Comparison of ENCODE assay signal across 1 cellular context in the genomic region with DNA sequence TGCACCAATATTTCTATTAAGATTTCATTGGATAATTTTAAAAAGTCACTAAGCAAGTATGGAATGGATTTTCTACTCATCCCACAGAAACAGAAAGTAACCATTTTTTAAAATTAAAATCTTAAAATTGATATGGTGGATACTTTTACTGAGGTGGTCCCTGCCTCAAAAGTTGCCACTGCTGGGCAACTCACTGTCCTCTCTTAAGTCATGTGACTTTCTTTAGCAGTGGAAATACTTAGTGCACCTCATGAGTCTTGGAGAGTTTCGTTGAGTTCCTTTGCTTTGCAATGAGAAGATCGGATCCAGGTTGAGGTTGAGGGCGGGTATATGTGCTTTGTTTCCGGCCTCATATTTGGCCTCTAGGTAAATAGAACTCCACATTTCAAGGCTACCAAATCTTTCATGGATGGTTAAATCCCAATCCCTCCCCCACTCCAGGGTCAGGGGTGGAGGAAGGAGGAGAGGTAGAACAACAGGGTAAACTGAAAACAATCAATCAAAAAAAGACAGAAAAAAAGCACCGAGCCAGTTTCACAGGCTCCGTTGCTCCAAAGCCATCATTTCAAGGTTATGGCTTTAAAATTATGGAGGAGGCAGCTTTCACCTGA.
TF ChIP-seq lines count a peak whose summit lies in the region.

No MANE protein-coding gene starts in this region.

TF ChIP-seq in K562, 482 proteins besides CTCF, POLR2A, EP300 and RAD21 (continued from another document):
- TF ChIP-seq, protein P1, sequence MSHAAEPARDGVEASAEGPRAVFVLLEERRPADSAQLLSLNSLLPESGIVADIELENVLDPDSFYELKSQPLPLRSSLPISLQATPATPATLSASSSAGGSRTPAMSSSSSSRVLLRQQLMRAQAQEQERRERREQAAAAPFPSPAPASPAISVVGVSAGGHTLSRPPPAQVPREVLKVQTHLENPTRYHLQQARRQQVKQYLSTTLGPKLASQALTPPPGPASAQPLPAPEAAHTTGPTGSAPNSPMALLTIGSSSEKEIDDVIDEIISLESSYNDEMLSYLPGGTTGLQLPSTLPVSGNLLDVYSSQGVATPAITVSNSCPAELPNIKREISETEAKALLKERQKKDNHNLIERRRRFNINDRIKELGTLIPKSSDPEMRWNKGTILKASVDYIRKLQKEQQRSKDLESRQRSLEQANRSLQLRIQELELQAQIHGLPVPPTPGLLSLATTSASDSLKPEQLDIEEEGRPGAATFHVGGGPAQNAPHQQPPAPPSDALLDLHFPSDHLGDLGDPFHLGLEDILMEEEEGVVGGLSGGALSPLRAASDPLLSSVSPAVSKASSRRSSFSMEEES (CRISPR knock-in tag; IDR thresholded peaks at IDR 0.05): peak; percentile 95
- TF ChIP-seq, protein P2, sequence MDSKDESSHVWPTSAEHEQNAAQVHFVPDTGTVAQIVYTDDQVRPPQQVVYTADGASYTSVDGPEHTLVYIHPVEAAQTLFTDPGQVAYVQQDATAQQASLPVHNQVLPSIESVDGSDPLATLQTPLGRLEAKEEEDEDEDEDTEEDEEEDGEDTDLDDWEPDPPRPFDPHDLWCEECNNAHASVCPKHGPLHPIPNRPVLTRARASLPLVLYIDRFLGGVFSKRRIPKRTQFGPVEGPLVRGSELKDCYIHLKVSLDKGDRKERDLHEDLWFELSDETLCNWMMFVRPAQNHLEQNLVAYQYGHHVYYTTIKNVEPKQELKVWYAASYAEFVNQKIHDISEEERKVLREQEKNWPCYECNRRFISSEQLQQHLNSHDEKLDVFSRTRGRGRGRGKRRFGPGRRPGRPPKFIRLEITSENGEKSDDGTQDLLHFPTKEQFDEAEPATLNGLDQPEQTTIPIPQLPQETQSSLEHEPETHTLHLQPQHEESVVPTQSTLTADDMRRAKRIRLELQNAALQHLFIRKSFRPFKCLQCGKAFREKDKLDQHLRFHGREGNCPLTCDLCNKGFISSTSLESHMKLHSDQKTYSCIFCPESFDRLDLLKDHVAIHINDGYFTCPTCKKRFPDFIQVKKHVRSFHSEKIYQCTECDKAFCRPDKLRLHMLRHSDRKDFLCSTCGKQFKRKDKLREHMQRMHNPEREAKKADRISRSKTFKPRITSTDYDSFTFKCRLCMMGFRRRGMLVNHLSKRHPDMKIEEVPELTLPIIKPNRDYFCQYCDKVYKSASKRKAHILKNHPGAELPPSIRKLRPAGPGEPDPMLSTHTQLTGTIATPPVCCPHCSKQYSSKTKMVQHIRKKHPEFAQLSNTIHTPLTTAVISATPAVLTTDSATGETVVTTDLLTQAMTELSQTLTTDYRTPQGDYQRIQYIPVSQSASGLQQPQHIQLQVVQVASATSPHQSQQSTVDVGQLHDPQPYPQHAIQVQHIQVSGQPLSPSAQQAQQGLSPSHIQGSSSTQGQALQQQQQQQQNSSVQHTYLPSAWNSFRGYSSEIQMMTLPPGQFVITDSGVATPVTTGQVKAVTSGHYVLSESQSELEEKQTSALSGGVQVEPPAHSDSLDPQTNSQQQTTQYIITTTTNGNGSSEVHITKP (IDR thresholded peaks at IDR 0.05; ENCODE audit: partially characterized antibody): peak; percentile 4
- TF ChIP-seq ZNF316 (IDR thresholded peaks at IDR 0.05): no peak
- TF ChIP-seq, protein P3, sequence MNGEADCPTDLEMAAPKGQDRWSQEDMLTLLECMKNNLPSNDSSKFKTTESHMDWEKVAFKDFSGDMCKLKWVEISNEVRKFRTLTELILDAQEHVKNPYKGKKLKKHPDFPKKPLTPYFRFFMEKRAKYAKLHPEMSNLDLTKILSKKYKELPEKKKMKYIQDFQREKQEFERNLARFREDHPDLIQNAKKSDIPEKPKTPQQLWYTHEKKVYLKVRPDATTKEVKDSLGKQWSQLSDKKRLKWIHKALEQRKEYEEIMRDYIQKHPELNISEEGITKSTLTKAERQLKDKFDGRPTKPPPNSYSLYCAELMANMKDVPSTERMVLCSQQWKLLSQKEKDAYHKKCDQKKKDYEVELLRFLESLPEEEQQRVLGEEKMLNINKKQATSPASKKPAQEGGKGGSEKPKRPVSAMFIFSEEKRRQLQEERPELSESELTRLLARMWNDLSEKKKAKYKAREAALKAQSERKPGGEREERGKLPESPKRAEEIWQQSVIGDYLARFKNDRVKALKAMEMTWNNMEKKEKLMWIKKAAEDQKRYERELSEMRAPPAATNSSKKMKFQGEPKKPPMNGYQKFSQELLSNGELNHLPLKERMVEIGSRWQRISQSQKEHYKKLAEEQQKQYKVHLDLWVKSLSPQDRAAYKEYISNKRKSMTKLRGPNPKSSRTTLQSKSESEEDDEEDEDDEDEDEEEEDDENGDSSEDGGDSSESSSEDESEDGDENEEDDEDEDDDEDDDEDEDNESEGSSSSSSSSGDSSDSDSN (IDR thresholded peaks at IDR 0.05; ENCODE audit: borderline replicate concordance in 1 of 2, low read depth in 2 of 2, low read length in 2 of 2): no peak
- TF ChIP-seq RAD51 (IDR thresholded peaks at IDR 0.05; ENCODE audit: borderline replicate concordance, low read depth): 0 out of 2 replicates have a peak, but pooled peaks have one; percentile 26
- TF ChIP-seq, protein P4, sequence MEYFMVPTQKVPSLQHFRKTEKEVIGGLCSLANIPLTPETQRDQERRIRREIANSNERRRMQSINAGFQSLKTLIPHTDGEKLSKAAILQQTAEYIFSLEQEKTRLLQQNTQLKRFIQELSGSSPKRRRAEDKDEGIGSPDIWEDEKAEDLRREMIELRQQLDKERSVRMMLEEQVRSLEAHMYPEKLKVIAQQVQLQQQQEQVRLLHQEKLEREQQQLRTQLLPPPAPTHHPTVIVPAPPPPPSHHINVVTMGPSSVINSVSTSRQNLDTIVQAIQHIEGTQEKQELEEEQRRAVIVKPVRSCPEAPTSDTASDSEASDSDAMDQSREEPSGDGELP (CRISPR knock-in tag; IDR thresholded peaks at IDR 0.05; ENCODE audit: borderline replicate concordance): 0 out of 2 replicates have a peak, but pooled peaks have one; percentile 21
- no peak for TF ChIP-seq ZNF584 (CRISPR knock-in tag; IDR thresholded peaks at IDR 0.05; ENCODE audit: low read depth)
- TF ChIP-seq ZNF143 (CRISPR knock-in tag; IDR thresholded peaks at IDR 0.05): no peak
